Comparison of ENCODE assay signal across 27 cellular contexts in genomic region chr10:125145636-125146035, GRCh38. TPM values are rescaled to one million over a fixed set of nuclear protein-coding genes. Genes with fewer than 3 reads are reported as not detected.
DNase-seq lines count a peak whose midpoint lies in the region; ATAC-seq, FAIRE-seq and TF ChIP-seq lines count a peak whose summit lies in the region.
"Had no signal": no experiment of that assay in that cellular context is flagged by ENCODE, and none has a peak within 500 bp of the region (broad histone marks: within the 10 kb centered on the region; RNA-seq: fewer than 3 reads in every experiment).

No MANE protein-coding gene starts in this region.

- peak overlapping the region; percentile 31 to 76 (median 75) for H3K27ac Mint-ChIP-seq in nephron
- H3K27ac Mint-ChIP-seq: activated CD4-positive, alpha-beta T cell treated with anti-CD3 and anti-CD28 coated beads, Interleukin-2, amount 10 ng/mL, durations not matched to agents 24 days and 14 days; activated CD8-positive, alpha-beta memory T cell treated with anti-CD3 and anti-CD28 coated beads, Interleukin-2, amount 10 ng/mL, durations not matched to agents 7 days and 5 days; activated naive CD4-positive, alpha-beta T cell treated with anti-CD3 and anti-CD28 coated beads, Interleukin-2, amount 10 ng/mL, durations not matched to agents 7 days and 5 days; B cell; naive B cell had no signal

- H3K4me3 ChIP-seq in left ventricle myocardium inferior (no peak overlapping the region), testis (no peak overlapping the region), MG63 (no peak overlapping the region)
- H3K4me3 ChIP-seq: right lobe of liver, SK-N-MC, upper lobe of left lung had no signal

- no peak overlapping the region for H3K4me3 Mint-ChIP-seq in nephron
- H3K4me3 Mint-ChIP-seq: activated CD4-positive, alpha-beta T cell treated with anti-CD3 and anti-CD28 coated beads, Interleukin-2, amount 10 ng/mL, durations not matched to agents 24 days and 14 days; activated CD8-positive, alpha-beta memory T cell treated with anti-CD3 and anti-CD28 coated beads, Interleukin-2, amount 10 ng/mL, durations not matched to agents 7 days and 5 days; activated naive CD4-positive, alpha-beta T cell treated with anti-CD3 and anti-CD28 coated beads, Interleukin-2, amount 10 ng/mL, durations not matched to agents 7 days and 5 days; dendritic cell treated with granulocyte-macrophage colony-stimulating factor and Interleukin-4, amounts not matched to agents 40 ng/mL and 50 ng/mL, for 4 days had no signal

- TF ChIP-seq POLR2A in testis (IDR thresholded peaks at IDR 0.05) = no peak
- no peak for TF ChIP-seq POLR2A in GM12892 (IDR thresholded peaks at IDR 0.05; ENCODE audit: low read depth, low read length)

- intact Hi-C loops in left ventricle myocardium inferior (cut with micrococcal nuclease) (no loop called here), left ventricle myocardium superior (cut with micrococcal nuclease) (no loop called here), testis (cut with DNase I; ENCODE audit: low total_unique reads) (no loop called here)

- peaks cover 97% of the 10 kb centered on the region for H3K4me1 ChIP-seq in left ventricle myocardium inferior
- peaks cover 74% of the 10 kb centered on the region for H3K4me1 ChIP-seq in testis
- H3K4me1 ChIP-seq: parathyroid adenoma, right lobe of liver had no signal

- H3K36me3 Mint-ChIP-seq in nephron (ENCODE audit: low read depth) = peaks cover 26% of the 10 kb centered on the region
- H3K36me3 Mint-ChIP-seq: activated CD8-positive, alpha-beta memory T cell treated with anti-CD3 and anti-CD28 coated beads, Interleukin-2, amount 10 ng/mL, durations not matched to agents 7 days and 5 days; activated naive CD4-positive, alpha-beta T cell treated with anti-CD3 and anti-CD28 coated beads, Interleukin-2, amount 10 ng/mL, durations not matched to agents 7 days and 5 days had no signal

- no peaks in the 10 kb centered on the region for H3K9me3 Mint-ChIP-seq in nephron
- H3K9me3 Mint-ChIP-seq: activated CD4-positive, alpha-beta T cell treated with anti-CD3 and anti-CD28 coated beads, Interleukin-2, amount 10 ng/mL, durations not matched to agents 24 days and 14 days; activated naive CD4-positive, alpha-beta T cell treated with anti-CD3 and anti-CD28 coated beads, Interleukin-2, amount 10 ng/mL, durations not matched to agents 7 days and 5 days; dendritic cell treated with granulocyte-macrophage colony-stimulating factor and Interleukin-4, amounts not matched to agents 40 ng/mL and 50 ng/mL, for 4 days; naive B cell had no signal

- H3K36me3 ChIP-seq in left ventricle myocardium inferior (no peaks in the 10 kb centered on the region), testis (ENCODE audit: low read depth, missing control alignments) (no peaks in the 10 kb centered on the region), MG63 (peaks cover 23% of the 10 kb centered on the region)
- H3K36me3 ChIP-seq: right lobe of liver, upper lobe of left lung had no signal

- no peak for DNase-seq in left ventricle myocardium inferior
- DNase-seq in left ventricle myocardium superior = no peak
- DNase-seq in epithelial cell of prostate (ENCODE audit: low read depth, low spot score) = no peak
- no peak for DNase-seq in testis
- DNase-seq in stimulated activated naive CD8-positive, alpha-beta T cell treated with anti-CD3 and anti-CD28 coated beads, Interleukin-15, Interleukin-2, amounts not matched to agents 100 U/mL and 50 U/mL, for 24 hours = no peak
- no peak for DNase-seq in GM12892 (ENCODE audit: insufficient read length)
- DNase-seq in MG63 = no peak
- DNase-seq: activated CD4-positive, alpha-beta T cell treated with anti-CD3 and anti-CD28 coated beads, Interleukin-2, amount 10 ng/mL, durations not matched to agents 24 days and 14 days; activated CD8-positive, alpha-beta memory T cell treated with anti-CD3 and anti-CD28 coated beads, Interleukin-2, amount 10 ng/mL, durations not matched to agents 7 days and 5 days; activated naive CD4-positive, alpha-beta T cell treated with anti-CD3 and anti-CD28 coated beads, Interleukin-2, amount 10 ng/mL, durations not matched to agents 7 days and 5 days; amniotic stem cell; GDM1; glutamatergic neuron; left colon; naive B cell; NCI-H2081 treated with DMSO at 0.1 percent for 48 hours; NCI-H446; right lobe of liver had no signal

- no peak for TF ChIP-seq CTCF in left ventricle myocardium inferior (IDR thresholded peaks at IDR 0.05; ENCODE audit: borderline replicate concordance)
- TF ChIP-seq CTCF in nephron (IDR thresholded peaks at IDR 0.05; ENCODE audit: unreplicated experiment in 3 of 3) = no peak
- no peak for TF ChIP-seq CTCF in testis (IDR thresholded peaks at IDR 0.05)

- no peak for ATAC-seq in left ventricle myocardium superior
- ATAC-seq in stimulated activated naive CD8-positive, alpha-beta T cell treated with anti-CD3 and anti-CD28 coated beads, Interleukin-15, Interleukin-2, amounts not matched to agents 100 U/mL and 50 U/mL, for 24 hours = no peak

- no peaks in the 10 kb centered on the region for H3K27me3 Mint-ChIP-seq in nephron (ENCODE audit: low read depth)
- H3K27me3 Mint-ChIP-seq: dendritic cell treated with granulocyte-macrophage colony-stimulating factor and Interleukin-4, amounts not matched to agents 40 ng/mL and 50 ng/mL, for 4 days had no signal

- H3K27me3 ChIP-seq in left ventricle myocardium inferior (ENCODE audit: low read depth) (no peaks in the 10 kb centered on the region), testis (no peaks in the 10 kb centered on the region), MG63 (no peaks in the 10 kb centered on the region)
- H3K27me3 ChIP-seq: right lobe of liver, upper lobe of left lung had no signal

- H3K27ac ChIP-seq in left ventricle myocardium inferior (replicated peaks) (peak overlapping the region; percentile 82), epithelial cell of prostate (peak overlapping the region; percentile 92), testis (no peak overlapping the region)
- H3K27ac ChIP-seq: parathyroid adenoma, right lobe of liver, SK-N-MC had no signal

- H3K9me3 ChIP-seq in left ventricle myocardium inferior (replicated peaks) = no peaks in the 10 kb centered on the region
- H3K9me3 ChIP-seq in testis = no peaks in the 10 kb centered on the region
- no peaks in the 10 kb centered on the region for H3K9me3 ChIP-seq in MG63
- H3K9me3 ChIP-seq: right lobe of liver, upper lobe of left lung had no signal

- FAIRE-seq in GM12892 (lab: Jason Lieb, UNC) = no peak
- FAIRE-seq: A204.1, endometrium, H54 had no signal

- WGBS in testis, 2 donors = 57 to 75% methylated on average over 5 of the region's 5 CpGs

- H3K4me1 Mint-ChIP-seq in nephron = peaks cover 76% of the 10 kb centered on the region
- H3K4me1 Mint-ChIP-seq: activated CD4-positive, alpha-beta T cell treated with anti-CD3 and anti-CD28 coated beads, Interleukin-2, amount 10 ng/mL, durations not matched to agents 24 days and 14 days; activated CD8-positive, alpha-beta memory T cell treated with anti-CD3 and anti-CD28 coated beads, Interleukin-2, amount 10 ng/mL, durations not matched to agents 7 days and 5 days; activated naive CD4-positive, alpha-beta T cell treated with anti-CD3 and anti-CD28 coated beads, Interleukin-2, amount 10 ng/mL, durations not matched to agents 7 days and 5 days had no signal

RNA-seq across cellular contexts. Expression of gene CTBP2, which starts 14.7 kb away (rescaled TPM):
- 29.1 TPM for total RNA-seq in left ventricle myocardium inferior
- 29.3 TPM for total RNA-seq in left ventricle myocardium superior
- 10 to 100 TPM; 44.7 to 79.5 TPM for total RNA-seq in testis
- 52.4 TPM for polyA plus RNA-seq in testis (ENCODE audit: insufficient read depth, low read depth, low replicate concordance)
- polyA plus RNA-seq in GM12892 (2012; ENCODE audit: missing spikeins) = 2.2 TPM
- 58.1 and 88.7 TPM in 2 replicates for total RNA-seq in MG63 (2014; rRNA removed; shearing (Covaris generic); ENCODE audit: low replicate concordance)

Comparison
In these comparisons a context has a peak if more than half of its experiments do, and no peak if none do; other contexts are left out.
1. H3K27ac ChIP-seq: peak in left ventricle myocardium inferior (single experiment) and epithelial cell of prostate (single experiment); none in testis (0 of 2).